Comparison of ENCODE assay signal across 13 cellular contexts in genomic region chr2:44770221-44771187, GRCh38.
DNase-seq lines count a peak whose midpoint lies in the region; ATAC-seq, FAIRE-seq and TF ChIP-seq lines count a peak whose summit lies in the region.
"Had no signal": no experiment of that assay in that cellular context is flagged by ENCODE, and none has a peak within 500 bp of the region (broad histone marks: within the 10 kb centered on the region; RNA-seq: fewer than 3 reads in every experiment).

No MANE protein-coding gene starts in this region.

- H3F3A ChIP-seq in PC-9 (ENCODE audit: insufficient read depth, low read depth), result no peaks in the 10 kb centered on the region

- no peak overlapping the region for H3K27ac ChIP-seq in PC-9
- H3K27ac ChIP-seq: colonic mucosa had no signal

- peak; percentile 21 for FAIRE-seq in D721Med (lab: Jason Lieb, UNC)

- H3K36me3 ChIP-seq in PC-9 (ENCODE audit: low read depth), result no peaks in the 10 kb centered on the region
- H3K36me3 ChIP-seq: colonic mucosa had no signal

- POLR2A ChIA-PET in PC-9 (lab: Charles Lee; ENCODE audit: unreplicated experiment), result interaction anchor here (0.5 to 0.6 kb wide), 2 partner anchors 35 to 36 kb away, joined by 4 to 12 read pairs; no protein-coding TSS in a partner anchor

- no peak for ATAC-seq in HG03442 (IDR thresholded peaks at IDR 0.05; ENCODE audit: unreplicated experiment)
- ATAC-seq: activated CD4-positive, alpha-beta T cell treated with anti-CD3 and anti-CD28 coated beads for 36 hours; activated T-cell treated with anti-CD3 and anti-CD28 coated beads, Interleukin-2, amount 50 U/mL, for 4 hours had no signal

- no peak overlapping the region for H2AFZ ChIP-seq in PC-9

- intact Hi-C loops in PC-9 (cut with micrococcal nuclease; ENCODE audit: unreplicated experiment), result no loop called here
- intact Hi-C loops in cardiac septum (cut with DNase I), result no loop called here

- no peaks in the 10 kb centered on the region for H3K9me2 ChIP-seq in PC-9 (ENCODE audit: insufficient read depth)

- H3K79me2 ChIP-seq in PC-9 (ENCODE audit: low read depth), result no peaks in the 10 kb centered on the region

- CTCF ChIA-PET in PC-9 (lab: Charles Lee), result interaction anchor here (0.5 to 0.7 kb wide), 4 partner anchors 143 to 1065 kb away, joined by 3 to 21 read pairs (median 4); no protein-coding TSS in a partner anchor

- BruUV-seq in PC-9 (replicated peaks; lab: Mats Ljungman, UMichigan), result no TSS peak

- no peak overlapping the region for H3K4me2 ChIP-seq in PC-9
- H3K4me2 ChIP-seq: smooth muscle cell had no signal

- H3K27me3 ChIP-seq in PC-9 (ENCODE audit: insufficient read depth, low read depth), result no peaks in the 10 kb centered on the region
- H3K27me3 ChIP-seq: colonic mucosa had no signal

- no peaks in the 10 kb centered on the region for H3K9me3 ChIP-seq in PC-9 (ENCODE audit: insufficient read depth, low read depth)
- H3K9me3 ChIP-seq: colonic mucosa had no signal

- no peak overlapping the region for H3K4me3 ChIP-seq in fibroblast of mammary gland (ENCODE audit: control insufficient read depth, low read depth, low read length)
- no peak overlapping the region for H3K4me3 ChIP-seq in PC-9
- H3K4me3 ChIP-seq: colonic mucosa, smooth muscle cell had no signal

- no peaks in the 10 kb centered on the region for H3K4me1 ChIP-seq in PC-9 (replicated peaks; ENCODE audit: insufficient read depth)
- H3K4me1 ChIP-seq: colonic mucosa had no signal

- DNase-seq in D721Med (ENCODE audit: insufficient read length, low spot score), result no peak
- peak; percentile 50 for DNase-seq in GM20000 (ENCODE audit: low spot score)
- peak; percentile 65 for DNase-seq in NCI-H82 treated with DMSO at 0.1 percent for 48 hours (lab: John Stamatoyannopoulos, UW; ENCODE audit: unreplicated experiment)
- DNase-seq in fibroblast of mammary gland (ENCODE audit: low read depth), result no peak
- DNase-seq in PC-9, result no peak
- DNase-seq in cardiac septum (ENCODE audit: low spot score), result no peak
- DNase-seq in T-helper 2 cell, result no peak
- DNase-seq: activated CD4-positive, alpha-beta T cell treated with anti-CD3 and anti-CD28 coated beads for 36 hours; activated T-cell treated with anti-CD3 and anti-CD28 coated beads, Interleukin-2, amount 50 U/mL, for 4 hours; amygdala; colonic mucosa had no signal

- no peaks in the 10 kb centered on the region; the same call in 1 of the 2 replicates for H4K20me1 ChIP-seq in PC-9 (ENCODE audit: insufficient read depth)

- peak; percentile 40 for TF ChIP-seq CTCF in D721Med (IDR thresholded peaks at IDR 0.05; ENCODE audit: insufficient read depth, missing control alignments)
- no peak for TF ChIP-seq CTCF in GM20000 (IDR thresholded peaks at IDR 0.05; ENCODE audit: extremely low read depth, missing control alignments)
- TF ChIP-seq CTCF in fibroblast of mammary gland (conservative IDR thresholded peaks at IDR 0.05; ENCODE audit: control insufficient read depth, insufficient read depth, low read depth, low read length), result peak; percentile 3
- no peak for TF ChIP-seq CTCF in PC-9 (conservative IDR thresholded peaks at IDR 0.05)

Comparison
In these comparisons a context has a peak if more than half of its experiments do, and no peak if none do; other contexts are left out.
1. DNase-seq: peak in GM20000 (single experiment) and NCI-H82 treated with DMSO at 0.1 percent for 48 hours (single experiment); none in D721Med (single experiment), fibroblast of mammary gland (single experiment), PC-9 (0 of 2), cardiac septum (single experiment) and T-helper 2 cell (0 of 5).
2. CTCF ChIP-seq: peak in D721Med (single experiment) and fibroblast of mammary gland (single experiment); none in GM20000 (single experiment) and PC-9 (single experiment).